Comparison of ENCODE assay signal across 26 cellular contexts in genomic region chr3:193573403-193573802, GRCh38. TPM values are rescaled to one million over a fixed set of nuclear protein-coding genes. Genes with fewer than 3 reads are reported as not detected.
"Had no signal": no experiment of that assay in that cellular context is flagged by ENCODE, and none has a peak within 500 bp of the region (broad histone marks: within the 10 kb centered on the region; RNA-seq: fewer than 3 reads in every experiment).

No MANE protein-coding gene starts in this region.

- H3K4me3 ChIP-seq: body of pancreas, left lung, lung, mucosa of descending colon, spleen, suprapubic skin, tibial artery had no signal

- H3K4me1 ChIP-seq: body of pancreas, left lung, suprapubic skin, tibial artery had no signal

- H3K27me3 ChIP-seq: body of pancreas, left lung, spleen, suprapubic skin, tibial artery had no signal

- DNase-seq: activated CD4-positive, alpha-beta memory T cell treated with anti-CD3 and anti-CD28 coated beads, Interleukin-2, amount 10 ng/mL, durations not matched to agents 7 days and 5 days; activated CD4-positive, alpha-beta T cell treated with anti-CD3 and anti-CD28 coated beads, Interleukin-2, amount 10 ng/mL, durations not matched to agents 24 days and 14 days; activated CD4-positive, CD25-positive, alpha-beta regulatory T cell treated with anti-CD3 and anti-CD28 coated beads, Interleukin-2, amount 50 U/mL, for 72 hours; activated CD8-positive, alpha-beta memory T cell treated with anti-CD3 and anti-CD28 coated beads, Interleukin-2, amount 50 U/mL, for 48 hours; activated naive CD8-positive, alpha-beta T cell treated with anti-CD3 and anti-CD28 coated beads, Interleukin-2, amount 50 U/mL, for 24 hours; activated T-cell treated with anti-CD3 and anti-CD28 coated beads, Interleukin-2, amount 50 U/mL, for 24 hours; body of pancreas; dermis blood vessel endothelial cell; effector CD4-positive, alpha-beta T cell; kidney glomerular epithelial cell; left lung; mucosa of descending colon; right cardiac atrium; spleen; stimulated activated naive CD4-positive, alpha-beta T cell; T-cell; tibial artery had no signal

- H3K9me3 ChIP-seq: body of pancreas, left lung, mucosa of descending colon, spleen, suprapubic skin, tibial artery had no signal

- H3K36me3 ChIP-seq: left lung, spleen, suprapubic skin, tibial artery had no signal

- ATAC-seq: activated naive CD8-positive, alpha-beta T cell treated with anti-CD3 and anti-CD28 coated beads, Interleukin-2, amount 50 U/mL, for 24 hours; body of pancreas; left lung; natural killer cell treated with Interleukin-12 subunit alpha and Interleukin-12 subunit beta and Interleukin-15 and Interleukin-18, amount 100 ng/mL, for 72 hours; right cardiac atrium; T-cell had no signal

- H3K27ac ChIP-seq: body of pancreas, epithelial cell of prostate, left lung, spleen, suprapubic skin, tibial artery had no signal

- FAIRE-seq: colon, endometrium, frontal cortex had no signal

RNA-seq across cellular contexts. Expression of gene ATP13A4, which starts 18.7 kb away (rescaled TPM):
- total RNA-seq: dermis blood vessel endothelial cell, mesenteric fat pad, osteoblast had no signal
